3 cellular contexts compared by ENCODE assay signal in genomic region chr13:48019796-48020195, GRCh38.
A peak's percentile ranks its signal among the peaks of the same experiment; 100 is the strongest.
TF ChIP-seq lines count a peak whose summit lies in the region.

No MANE protein-coding gene starts in this region.

TF ChIP-seq in HepG2, 621 proteins besides CTCF, POLR2A, EP300 and RAD21:
- TF ChIP-seq CEBPB (IDR thresholded peaks at IDR 0.05; ENCODE audit: borderline replicate concordance, low read depth, low read length): peak; percentile 45; the same call in 1 of the 2 replicates
- no peak for TF ChIP-seq ZNF788 (CRISPR knock-in tag; IDR thresholded peaks at IDR 0.05; ENCODE audit: borderline replicate concordance)

TF ChIP-seq in IMR-90, 13 proteins besides CTCF, POLR2A, EP300 and RAD21:
- TF ChIP-seq MXI1 (IDR thresholded peaks at IDR 0.05; ENCODE audit: borderline replicate concordance, low read depth, low read length) (no peak), CEBPB (IDR thresholded peaks at IDR 0.05; ENCODE audit: low read depth, low read length) (peak; percentile 82)

TF ChIP-seq in K562, 482 proteins besides CTCF, POLR2A, EP300 and RAD21:
- TF ChIP-seq CHD2 (IDR thresholded peaks at IDR 0.05; ENCODE audit: low read depth, low read length) (no peak), CEBPG (CRISPR knock-in tag; IDR thresholded peaks at IDR 0.05) (no peak), CEBPG (tag; conservative IDR thresholded peaks at IDR 0.05 in 1 of 2, IDR thresholded peaks at IDR 0.05 in 1 of 2) (peak in 1 of 2 experiments; percentile 60; a peak in 2 of 4 replicates), HNRNPUL1 (IDR thresholded peaks at IDR 0.05; ENCODE audit: low read length) (no peak), CEBPB (tag; IDR thresholded peaks at IDR 0.05) (peak; percentile 61), ZNF212 (CRISPR knock-in tag; IDR thresholded peaks at IDR 0.05) (no peak), PYGO2 (tag; IDR thresholded peaks at IDR 0.05) (no peak), MITF (IDR thresholded peaks at IDR 0.05) (no peak), CREM (IDR thresholded peaks at IDR 0.05; ENCODE audit: low read depth) (no peak)
